In genomic region chr15:87706001-87706400, GRCh38 we compare ENCODE assay signal across 5 cellular contexts.
"Had no signal": no experiment of that assay in that cellular context is flagged by ENCODE, and none has a peak within 500 bp of the region (broad histone marks: within the 10 kb centered on the region; RNA-seq: fewer than 3 reads in every experiment).

No MANE protein-coding gene starts in this region.

- H3K4me3 Mint-ChIP-seq: GM23338, H9 had no signal

- ATAC-seq: GM23338, K562 had no signal

- H3K4me3 ChIP-seq: GM23338, K562 had no signal

- H3K9me3 Mint-ChIP-seq: GM23338, H9 had no signal

- H3K27ac Mint-ChIP-seq: GM23338, H9 had no signal

- DNase-seq: H9, HCEC 1CT, IMR-90 had no signal
